Comparison of ENCODE assay signal across 8 cellular contexts in genomic region chr11:62905927-62906531, GRCh38. TPM values are rescaled to one million over a fixed set of nuclear protein-coding genes. Genes with fewer than 3 reads are reported as not detected.
DNase-seq lines count a peak whose midpoint lies in the region; ATAC-seq and TF ChIP-seq lines count a peak whose summit lies in the region.

No MANE protein-coding gene starts in this region.

- H3K36me3 ChIP-seq in HEK293 (ENCODE audit: control insufficient read depth in 2 of 2, insufficient read depth in 1 of 2, low read length in 2 of 2), result no peaks in the 10 kb centered on the region

- no peaks in the 10 kb centered on the region for H3K9me3 ChIP-seq in HEK293 (ENCODE audit: control insufficient read depth, insufficient read depth, low read depth, low read length)

- H3K27ac ChIP-seq in HEK293 (ENCODE audit: extremely low read depth, low read depth, low read length), result no peak overlapping the region

- peak; percentile 97 for ATAC-seq in left lobe of liver

- H3K4me3 ChIP-seq in HEK293 (ENCODE audit: low read depth, low read length), result no peak overlapping the region

- H3K4me1 ChIP-seq in HEK293 (ENCODE audit: control insufficient read depth, insufficient read depth, low read length), result no peaks in the 10 kb centered on the region

- peak; percentile 70 for DNase-seq in CMK (ENCODE audit: low read depth)
- DNase-seq in NCI-H345 (lab: John Stamatoyannopoulos, UW), result peak; percentile 79
- peak; percentile 71 for DNase-seq in activated CD4-positive, alpha-beta T cell treated with anti-CD3 and anti-CD28 coated beads for 1 hour
- DNase-seq in cerebellar cortex (ENCODE audit: low spot score), result peak; percentile 91
- peak; percentile 82 for DNase-seq in left lobe of liver (ENCODE audit: low spot score)
- peak; percentile 84 for DNase-seq in stimulated activated CD4-positive, alpha-beta T cell treated with anti-CD3 and anti-CD28 coated beads, Interleukin-4, amount 100 ng/mL, for 24 hours
- no peak for DNase-seq in NCI-H1048 (lab: John Stamatoyannopoulos, UW)

- TF ChIP-seq CTCF in HEK293 (tag by site-specific recombination; IDR thresholded peaks at IDR 0.05), result peak; percentile 96

- CTCF ChIA-PET in HEK293 (lab: Yijun Ruan, JAX), result interaction anchor here (0.6 to 9.1 kb wide), 58 partner anchors 9 to 862 kb away, joined by 3 to 450 read pairs (median 5); partner anchors contain the start of genes CHRM1 and SLC22A8

- POLR2A ChIA-PET in HEK293 (lab: Yijun Ruan, JAX), result interaction anchor here (0.5 to 1.0 kb wide), 5 partner anchors 65 to 734 kb away, joined by 4 to 12 read pairs (median 5); no protein-coding TSS in a partner anchor

TF ChIP-seq in HEK293, 187 proteins besides CTCF, POLR2A, EP300 and RAD21:
- TF ChIP-seq ZNF248 (tag by site-specific recombination; IDR thresholded peaks at IDR 0.05) (no peak), ZNF596 (tag by site-specific recombination; IDR thresholded peaks at IDR 0.05) (no peak), ZNF24 (tag by site-specific recombination; IDR thresholded peaks at IDR 0.05) (no peak), PRDM10 (tag by site-specific recombination; IDR thresholded peaks at IDR 0.05) (peak; percentile 70), ZNF114 (tag by site-specific recombination; IDR thresholded peaks at IDR 0.05) (no peak), ZBTB17 (tag by site-specific recombination; IDR thresholded peaks at IDR 0.05) (0 out of 2 replicates have a peak, but pooled peaks have one; percentile 44), INSM2 (tag by site-specific recombination; IDR thresholded peaks at IDR 0.05) (no peak), SCRT2 (tag by site-specific recombination; IDR thresholded peaks at IDR 0.05) (no peak), IKZF3 (tag by site-specific recombination; IDR thresholded peaks at IDR 0.05) (peak; percentile 56; the same call in 1 of the 2 replicates), ZNF10 (tag by site-specific recombination; IDR thresholded peaks at IDR 0.05) (peak; percentile 58; the same call in 1 of the 2 replicates), TSHZ1 (tag by site-specific recombination; IDR thresholded peaks at IDR 0.05; ENCODE audit: borderline replicate concordance) (no peak), ZNF223 (tag by site-specific recombination; IDR thresholded peaks at IDR 0.05) (0 out of 2 replicates have a peak, but pooled peaks have one; percentile 68), ZFP41 (tag by site-specific recombination; IDR thresholded peaks at IDR 0.05; ENCODE audit: borderline replicate concordance) (no peak), ZNF654 (tag by site-specific recombination; IDR thresholded peaks at IDR 0.05; ENCODE audit: low read depth) (peak; percentile 95)

RNA-seq across cellular contexts. Expression of gene CHRM1, which starts 15.1 kb away (rescaled TPM):
- not detected for total RNA-seq in left lobe of liver

RNA-seq across cellular contexts. Expression of gene SLC3A2, which starts 25.3 kb away (rescaled TPM):
- 64.8 TPM for total RNA-seq in left lobe of liver
